9 cellular contexts compared by ENCODE assay signal in the genomic region with DNA sequence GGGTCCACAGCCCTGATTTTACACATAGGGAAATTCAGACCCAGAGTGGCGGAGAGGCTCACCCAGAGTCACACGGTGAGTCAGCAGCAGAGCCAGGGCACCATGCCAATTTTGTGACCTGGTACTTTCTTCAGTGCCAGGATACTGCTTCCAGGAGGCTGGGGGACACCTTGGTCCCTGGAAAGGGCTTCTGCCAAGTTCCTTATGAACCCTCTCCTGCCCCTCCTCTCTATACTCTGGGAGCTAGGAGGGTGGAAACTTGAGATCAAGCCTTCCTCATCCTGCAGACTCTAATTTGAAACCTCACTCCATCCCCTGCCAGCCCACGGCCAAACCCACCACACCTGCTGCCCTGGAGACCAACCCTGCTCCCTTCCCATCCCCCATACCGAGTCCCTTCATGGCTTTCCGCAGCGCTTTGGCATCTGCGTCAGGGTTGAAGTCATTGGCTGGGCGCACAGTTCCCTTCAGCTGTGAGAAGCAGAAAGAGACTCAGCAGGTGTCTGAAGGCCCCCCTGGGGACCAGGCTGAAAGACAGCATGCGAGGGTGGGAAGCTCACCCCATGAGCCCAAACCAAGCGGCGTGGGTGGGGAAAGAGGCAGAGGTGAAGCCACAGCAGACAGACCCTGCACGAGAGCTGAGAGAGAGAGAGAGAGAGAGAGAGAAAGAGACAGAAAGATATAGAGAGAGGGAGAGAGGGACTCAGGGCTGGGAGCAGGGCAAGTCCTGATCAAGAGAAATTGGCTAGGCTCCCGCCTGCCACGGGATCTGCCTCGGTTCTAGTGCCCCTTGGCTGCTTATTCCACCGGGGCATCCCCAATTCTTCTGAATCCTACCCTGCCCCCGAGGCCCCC. TPM values are rescaled to one million over a fixed set of nuclear protein-coding genes. Genes with fewer than 3 reads are reported as not detected.
DNase-seq lines count a peak whose midpoint lies in the region; ATAC-seq, FAIRE-seq and TF ChIP-seq lines count a peak whose summit lies in the region.
"Had no signal": no experiment of that assay in that cellular context is flagged by ENCODE, and none has a peak within 500 bp of the region (broad histone marks: within the 10 kb centered on the region; RNA-seq: fewer than 3 reads in every experiment).

No MANE protein-coding gene starts in this region.

- no TSS peak for BruUV-seq in endothelial cell of umbilical vein (replicated peaks; lab: Mats Ljungman, UMichigan)

- intact Hi-C loops in endothelial cell of umbilical vein (cut with micrococcal nuclease), result no loop called here

- no peak overlapping the region for H3K9ac ChIP-seq in endothelial cell of umbilical vein (replicated peaks; ENCODE audit: extremely low read depth, insufficient read depth, low read length)

- H3K4me3 ChIP-seq in endothelial cell of umbilical vein (replicated peaks in 1 of 3; ENCODE audit: insufficient read depth in 1 of 3, low read depth in 1 of 3, low read length in 3 of 3), result no peak overlapping the region
- H3K4me3 ChIP-seq: upper lobe of left lung had no signal

- DNase-seq in endothelial cell of umbilical vein (ENCODE audit: low read depth, low spot score), result peak; percentile 32
- peak; percentile 48 for DNase-seq in stimulated activated CD4-positive, alpha-beta T cell treated with anti-CD3 and anti-CD28 coated beads, Interleukin-4, amount 100 ng/mL, for 24 hours
- DNase-seq in globus pallidus (ENCODE audit: low spot score), result no peak
- DNase-seq in activated CD4-positive, CD25-positive, alpha-beta regulatory T cell treated with anti-CD3 and anti-CD28 coated beads, Interleukin-2, amount 50 U/mL, for 72 hours, result no peak

- dilution Hi-C loops in endothelial cell of umbilical vein (cut with MboI; ENCODE audit: extremely low pct_ligation_motif_present, low sequenced_read_pairs), result no loop called here

- no peaks in the 10 kb centered on the region for H3K9me3 ChIP-seq in endothelial cell of umbilical vein (replicated peaks; ENCODE audit: control insufficient read depth, insufficient read depth, low read length)
- H3K9me3 ChIP-seq: upper lobe of left lung had no signal

- CTCF ChIA-PET in endothelial cell of umbilical vein (lab: Charles Lee), result interaction anchor here (1.5 to 10.2 kb wide), 4 partner anchors 18 to 115 kb away, joined by 4 to 409 read pairs (median 105); a partner anchor contains a TSS

- H3K36me3 ChIP-seq in endothelial cell of umbilical vein (ENCODE audit: control insufficient read depth in 2 of 2, extremely low read depth in 1 of 2, insufficient read depth in 2 of 2, low read length in 2 of 2), result peaks cover 29 to 53% of the 10 kb centered on the region in 2 experiments

- H4K20me1 ChIP-seq in endothelial cell of umbilical vein (replicated peaks; ENCODE audit: control insufficient read depth, extremely low read depth, insufficient read depth, low read length), result no peaks in the 10 kb centered on the region

- H3K27ac ChIP-seq in C4-2B, result peak overlapping the region; percentile 23
- no peak overlapping the region for H3K27ac ChIP-seq in endothelial cell of umbilical vein (ENCODE audit: insufficient read depth, low read depth, low read length)

- TF ChIP-seq POLR2A in Raji (IDR thresholded peaks at IDR 0.05; ENCODE audit: insufficient read depth, low read depth, low read length) (peak; percentile 43), endothelial cell of umbilical vein (IDR thresholded peaks at IDR 0.05; ENCODE audit: low read depth, low read length) (no peak)

- H3K4me1 ChIP-seq in endothelial cell of umbilical vein (ENCODE audit: control insufficient read depth, extremely low read depth, insufficient read depth, low read length), result no peaks in the 10 kb centered on the region

- H3K9me1 ChIP-seq in endothelial cell of umbilical vein (replicated peaks; ENCODE audit: control insufficient read depth, extremely low read depth, insufficient read depth, low read length), result no peaks in the 10 kb centered on the region

- POLR2A ChIA-PET in endothelial cell of umbilical vein (lab: Charles Lee), result no interaction called here

- no peaks in the 10 kb centered on the region for H3K79me2 ChIP-seq in endothelial cell of umbilical vein (ENCODE audit: control insufficient read depth, insufficient read depth, low read length)

- no peak overlapping the region for H3K4me2 ChIP-seq in endothelial cell of umbilical vein (ENCODE audit: insufficient read depth, low read length)

- no peak for TF ChIP-seq CTCF in C4-2B (conservative IDR thresholded peaks at IDR 0.05)
- TF ChIP-seq CTCF in endothelial cell of umbilical vein (IDR thresholded peaks at IDR 0.05; ENCODE audit: extremely low read depth in 1 of 2, insufficient read depth in 1 of 2, low read depth in 1 of 2, low read length in 2 of 2), result no peak

- peak; percentile 75 for FAIRE-seq in endothelial cell of umbilical vein (lab: Jason Lieb, UNC)

- no peak overlapping the region for H2AFZ ChIP-seq in endothelial cell of umbilical vein (ENCODE audit: low read depth, low read length)

- H3K27me3 ChIP-seq in endothelial cell of umbilical vein (ENCODE audit: control insufficient read depth in 2 of 2, insufficient read depth in 2 of 2, low read length in 2 of 2), result no peaks in the 10 kb centered on the region
- H3K27me3 ChIP-seq: upper lobe of left lung had no signal

- ATAC-seq in GM19043 (IDR thresholded peaks at IDR 0.05; ENCODE audit: low read depth, unreplicated experiment) (peak; percentile 88), HG03066 (IDR thresholded peaks at IDR 0.05; ENCODE audit: low read depth, unreplicated experiment) (peak; percentile 90)

TF ChIP-seq in endothelial cell of umbilical vein, 7 proteins besides CTCF, POLR2A, EP300 and RAD21:
- TF ChIP-seq GATA2 (IDR thresholded peaks at IDR 0.05; ENCODE audit: insufficient read depth, insufficient read length, low read depth, low read length), result no peak
- TF ChIP-seq, protein P1, sequence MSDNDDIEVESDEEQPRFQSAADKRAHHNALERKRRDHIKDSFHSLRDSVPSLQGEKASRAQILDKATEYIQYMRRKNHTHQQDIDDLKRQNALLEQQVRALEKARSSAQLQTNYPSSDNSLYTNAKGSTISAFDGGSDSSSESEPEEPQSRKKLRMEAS (IDR thresholded peaks at IDR 0.05; ENCODE audit: insufficient read depth, insufficient read length), result no peak
- TF ChIP-seq EZH2 (IDR thresholded peaks at IDR 0.05; ENCODE audit: borderline replicate concordance, low read depth, low read length, severe bottlenecking), result no peak
- TF ChIP-seq JUN (IDR thresholded peaks at IDR 0.05; ENCODE audit: borderline replicate concordance, insufficient read depth, insufficient read length, low read depth), result no peak
- TF ChIP-seq POLR2AphosphoS5 (IDR thresholded peaks at IDR 0.05; ENCODE audit: insufficient read depth, low read depth, low read length), result no peak
- no peak for TF ChIP-seq MYC (IDR thresholded peaks at IDR 0.05; ENCODE audit: low read depth, low read length)
- TF ChIP-seq FOS (IDR thresholded peaks at IDR 0.05; ENCODE audit: borderline replicate concordance, insufficient read depth, low read length), result no peak

RNA-seq across cellular contexts. Expression of a gene that starts 33.5 kb away (rescaled TPM):
- 240 and 266 TPM in 2 replicates for total RNA-seq in endothelial cell of umbilical vein
- 173 and 195 TPM in 2 replicates for polyA plus RNA-seq in endothelial cell of umbilical vein
- polyA plus RNA-seq in endothelial cell of umbilical vein (2011; cell fraction: cytosol; rRNA removed), result 188 and 193 TPM in 2 replicates
- 166 and 173 TPM in 2 replicates for polyA plus RNA-seq in endothelial cell of umbilical vein (2011; cell fraction: nucleus; rRNA removed)
- 191 and 212 TPM in 2 replicates for polyA plus RNA-seq in endothelial cell of umbilical vein (2012)
- 285 and 304 TPM in 2 replicates for polyA minus RNA-seq in endothelial cell of umbilical vein
- polyA minus RNA-seq in endothelial cell of umbilical vein (2011; cell fraction: cytosol; rRNA and poly(A)+ RNA removed), result 37.5 TPM
- 130 and 133 TPM in 2 replicates for polyA minus RNA-seq in endothelial cell of umbilical vein (2011; cell fraction: nucleus; rRNA and poly(A)+ RNA removed)

RNA-seq across cellular contexts. Expression of a gene that starts 43.3 kb away (rescaled TPM):
- 87.0 and 96.8 TPM in 2 replicates for total RNA-seq in endothelial cell of umbilical vein
- polyA plus RNA-seq in endothelial cell of umbilical vein, result 37.2 and 43.0 TPM in 2 replicates
- polyA plus RNA-seq in endothelial cell of umbilical vein (2011; cell fraction: cytosol; rRNA removed), result 56.0 and 62.7 TPM in 2 replicates
- 48.3 and 53.2 TPM in 2 replicates for polyA plus RNA-seq in endothelial cell of umbilical vein (2011; cell fraction: nucleus; rRNA removed)
- 50.7 and 56.8 TPM in 2 replicates for polyA plus RNA-seq in endothelial cell of umbilical vein (2012)
- polyA minus RNA-seq in endothelial cell of umbilical vein, result 57.8 and 80.8 TPM in 2 replicates
- polyA minus RNA-seq in endothelial cell of umbilical vein (2011; cell fraction: cytosol; rRNA and poly(A)+ RNA removed), result 42.1 TPM
- 52.3 and 55.6 TPM in 2 replicates for polyA minus RNA-seq in endothelial cell of umbilical vein (2011; cell fraction: nucleus; rRNA and poly(A)+ RNA removed)

Comparison
In these comparisons a context has a peak if more than half of its experiments do, and no peak if none do; other contexts are left out.
1. DNase-seq: peak in endothelial cell of umbilical vein (single experiment) and stimulated activated CD4-positive, alpha-beta T cell treated with anti-CD3 and anti-CD28 coated beads, Interleukin-4, amount 100 ng/mL, for 24 hours (single experiment); none in globus pallidus (single experiment) and activated CD4-positive, CD25-positive, alpha-beta regulatory T cell treated with anti-CD3 and anti-CD28 coated beads, Interleukin-2, amount 50 U/mL, for 72 hours (single experiment).